8 cellular contexts compared by ENCODE assay signal in the genomic region with DNA sequence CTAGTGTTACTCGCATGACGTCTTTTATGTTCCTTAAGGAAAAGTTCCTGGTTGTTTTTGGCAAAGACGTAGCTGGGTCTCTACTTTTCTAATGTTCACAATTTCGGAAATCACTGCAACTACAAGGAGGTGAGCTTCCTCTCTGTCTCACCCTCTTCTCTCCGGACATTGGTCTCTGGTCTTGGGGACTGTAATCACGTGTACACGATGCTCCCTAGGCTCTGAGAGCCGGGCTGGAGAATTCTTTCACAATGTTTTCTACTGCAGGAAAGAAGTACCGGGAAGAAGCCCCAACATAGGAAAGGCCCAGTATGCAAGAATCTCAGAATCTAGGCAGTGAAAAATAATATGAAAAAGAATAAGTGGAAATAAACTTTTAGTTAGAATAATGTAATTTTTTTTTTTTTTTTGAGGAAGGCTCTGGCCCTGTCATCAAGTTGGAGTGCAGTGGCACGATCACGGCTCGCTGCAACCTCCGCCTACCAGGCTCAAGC. TPM values are rescaled to one million over a fixed set of nuclear protein-coding genes. Genes with fewer than 3 reads are reported as not detected.
DNase-seq lines count a peak whose midpoint lies in the region; ATAC-seq and TF ChIP-seq lines count a peak whose summit lies in the region.

No MANE protein-coding gene starts in this region.

- H3K4me1 Mint-ChIP-seq in Caco-2 (ENCODE audit: low read depth, unreplicated experiment), result peaks cover 7% of the 10 kb centered on the region
- peaks cover 29% of the 10 kb centered on the region for H3K4me1 Mint-ChIP-seq in activated T-helper 17 cell treated with anti-CD3 and anti-CD28 coated beads, Interleukin-2, amount 50 U/mL, for 72 hours

- peaks cover 48% of the 10 kb centered on the region for H3K36me3 Mint-ChIP-seq in Caco-2 (ENCODE audit: insufficient read depth, unreplicated experiment)
- H3K36me3 Mint-ChIP-seq in activated T-helper 17 cell treated with anti-CD3 and anti-CD28 coated beads, Interleukin-2, amount 50 U/mL, for 72 hours (ENCODE audit: low read depth), result peaks cover 44% of the 10 kb centered on the region

- intact Hi-C loops in Caco-2 (cut with micrococcal nuclease; ENCODE audit: unreplicated experiment) (loop anchor here (5.0 kb wide), 2 partner anchors 73 to 143 kb away; a partner anchor contains a TSS), lower lobe of right lung (cut with DNase I) (no loop called here)

- no peaks in the 10 kb centered on the region for H3K9me3 ChIP-seq in Caco-2
- no peaks in the 10 kb centered on the region for H3K9me3 ChIP-seq in lower lobe of right lung

- no peak for ATAC-seq in activated T-helper 17 cell treated with anti-CD3 and anti-CD28 coated beads, Interleukin-2, amount 50 U/mL, for 72 hours (replicated peaks)
- no peak for ATAC-seq in lower lobe of right lung
- no peak for ATAC-seq in HG03432 (IDR thresholded peaks at IDR 0.05; ENCODE audit: unreplicated experiment)
- ATAC-seq in GM19395 (IDR thresholded peaks at IDR 0.05; ENCODE audit: unreplicated experiment), result no peak

- H3K27ac Mint-ChIP-seq in Caco-2 (ENCODE audit: unreplicated experiment), result peak overlapping the region; percentile 86
- H3K27ac Mint-ChIP-seq in activated T-helper 17 cell treated with anti-CD3 and anti-CD28 coated beads, Interleukin-2, amount 50 U/mL, for 72 hours, result peak overlapping the region; percentile 100

- H3K27me3 ChIP-seq in Caco-2 (replicated peaks; ENCODE audit: control insufficient read depth, insufficient read depth, low read length) (no peaks in the 10 kb centered on the region), lower lobe of right lung (ENCODE audit: low read depth) (no peaks in the 10 kb centered on the region)

- no TSS peak for BruUV-seq in Caco-2 (replicated peaks; lab: Mats Ljungman, UMichigan)

- H3K27me3 Mint-ChIP-seq in Caco-2 (ENCODE audit: insufficient read depth, unreplicated experiment), result peaks cover 8% of the 10 kb centered on the region
- H3K27me3 Mint-ChIP-seq in activated T-helper 17 cell treated with anti-CD3 and anti-CD28 coated beads, Interleukin-2, amount 50 U/mL, for 72 hours, result peaks cover 3% of the 10 kb centered on the region

- CTCF ChIA-PET in Caco-2 (lab: Charles Lee), result interaction anchor here (0.7 to 1.5 kb wide), 4 partner anchors 8 to 103 kb away, joined by 3 to 5 read pairs (median 4); a partner anchor contains a TSS

- H3K27ac ChIP-seq in lower lobe of right lung, result peak overlapping the region; percentile 56

- peak; percentile 48 to 58 for DNase-seq in Caco-2
- DNase-seq in LNCaP clone FGC (ENCODE audit: low read depth), result no peak
- no peak for DNase-seq in lower lobe of right lung
- no peak for DNase-seq in NCI-H187 treated with DMSO at 0.1 percent for 48 hours (lab: John Stamatoyannopoulos, UW)
- no peak for DNase-seq in 8988T

- H3K36me3 ChIP-seq in Caco-2 (ENCODE audit: control insufficient read depth, insufficient read depth, low read length) (no peaks in the 10 kb centered on the region), lower lobe of right lung (no peaks in the 10 kb centered on the region)

- peak overlapping the region; percentile 92 for H3K4me3 Mint-ChIP-seq in Caco-2 (ENCODE audit: unreplicated experiment)
- peak overlapping the region; percentile 98 for H3K4me3 Mint-ChIP-seq in activated T-helper 17 cell treated with anti-CD3 and anti-CD28 coated beads, Interleukin-2, amount 50 U/mL, for 72 hours

- H3K9me3 Mint-ChIP-seq in Caco-2 (ENCODE audit: unreplicated experiment), result no peaks in the 10 kb centered on the region
- H3K9me3 Mint-ChIP-seq in activated T-helper 17 cell treated with anti-CD3 and anti-CD28 coated beads, Interleukin-2, amount 50 U/mL, for 72 hours, result no peaks in the 10 kb centered on the region

- POLR2A ChIA-PET in Caco-2 (lab: Charles Lee), result interaction anchor here (1.3 to 6.4 kb wide), 3 partner anchors 16 to 108 kb away, joined by 4 to 88 read pairs (median 9); a partner anchor contains a TSS

- H3K4me3 ChIP-seq in Caco-2 (ENCODE audit: low read depth, low read length), result peak overlapping the region; percentile 36
- H3K4me3 ChIP-seq in LNCaP clone FGC (ENCODE audit: low read depth, low read length), result peak overlapping the region; percentile 34
- H3K4me3 ChIP-seq in lower lobe of right lung, result peak overlapping the region; percentile 75

- H3K4me1 ChIP-seq in Caco-2 (0 out of 2 replicates have a peak, but pooled peaks cover 3% of the 10 kb centered on the region), lower lobe of right lung (peaks cover 24% of the 10 kb centered on the region)

- TF ChIP-seq CTCF in Caco-2 (IDR thresholded peaks at IDR 0.05; ENCODE audit: insufficient read depth in 1 of 2, low read depth in 1 of 2, low read length in 1 of 2, severe bottlenecking in 1 of 2, unreplicated experiment in 1 of 2) (no peak), LNCaP clone FGC (IDR thresholded peaks at IDR 0.05; ENCODE audit: control insufficient read depth, extremely low read depth, insufficient read depth) (no peak), lower lobe of right lung (IDR thresholded peaks at IDR 0.05) (no peak)

RNA-seq across cellular contexts. Expression of a gene that starts 13.5 kb away (rescaled TPM):
- total RNA-seq in Caco-2 (2022), result not detected in 2 replicates
- total RNA-seq in activated T-helper 17 cell treated with anti-CD3 and anti-CD28 coated beads, Interleukin-2, amount 50 U/mL, for 72 hours, result not detected
- total RNA-seq in lower lobe of right lung, result not detected

RNA-seq across cellular contexts. Expression of a gene that starts 38.6 kb away (rescaled TPM):
- total RNA-seq in Caco-2 (2022) (27.5 and 38.6 TPM in 2 replicates), lower lobe of right lung (1,554 TPM)
- total RNA-seq in activated T-helper 17 cell treated with anti-CD3 and anti-CD28 coated beads, Interleukin-2, amount 50 U/mL, for 72 hours, result 100 to 1,000 TPM in 1 of 2 donors, 10 to 100 TPM in 1; 74.2 to 269 TPM

Comparison
In these comparisons a context has a peak if more than half of its experiments do, and no peak if none do; other contexts are left out.
1. DNase-seq: peak in Caco-2 (2 of 2); none in LNCaP clone FGC (single experiment), lower lobe of right lung (single experiment), NCI-H187 treated with DMSO at 0.1 percent for 48 hours (single experiment) and 8988T (single experiment).
2. Peak in every context shown above with its lines, with median percentiles within 50 percentile points of each other: H3K4me3 ChIP-seq.